In the genomic region with DNA sequence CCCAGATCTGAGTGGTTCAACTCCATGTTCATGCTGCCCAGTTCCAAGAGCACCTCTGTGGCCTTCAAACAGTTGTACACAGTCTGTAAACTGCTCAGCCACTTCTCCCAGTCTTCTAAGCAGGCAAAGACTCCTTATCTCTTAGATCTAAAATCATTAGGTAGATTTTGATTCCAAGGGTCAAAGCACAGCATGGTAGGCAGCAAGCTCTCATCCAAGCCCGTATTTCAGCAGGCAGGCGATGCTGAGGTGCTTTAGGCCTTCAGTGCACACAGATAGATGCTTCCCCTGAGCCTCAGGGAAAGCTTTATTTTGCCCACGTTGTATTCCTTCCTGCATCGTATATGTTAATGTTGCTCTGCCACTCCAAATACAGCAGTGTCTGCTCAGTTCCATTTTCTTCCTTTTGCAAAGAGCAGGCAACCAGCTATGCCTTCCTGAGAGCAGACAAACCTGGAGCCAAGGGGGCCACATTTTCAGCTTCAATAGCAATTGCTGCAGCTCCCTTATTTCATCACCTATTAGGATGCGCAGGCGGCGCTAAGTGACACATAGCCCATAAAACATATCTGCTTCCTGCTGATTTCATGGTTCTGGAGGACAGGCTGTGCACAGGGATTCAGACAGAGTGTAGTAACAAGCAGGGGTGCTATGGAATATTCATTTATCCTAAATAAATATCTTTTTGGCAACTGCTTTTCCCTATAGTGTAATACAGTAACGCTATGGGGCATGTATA, we compare ENCODE assay signal across 12 cellular contexts.
DNase-seq lines count a peak whose midpoint lies in the region; ATAC-seq and TF ChIP-seq lines count a peak whose summit lies in the region.
"Had no signal": no experiment of that assay in that cellular context is flagged by ENCODE, and none has a peak within 500 bp of the region (broad histone marks: within the 10 kb centered on the region; RNA-seq: fewer than 3 reads in every experiment).

No MANE protein-coding gene starts in this region.

- no peaks in the 10 kb centered on the region for H3K27me3 Mint-ChIP-seq in T-helper 17 cell

- peaks cover 44% of the 10 kb centered on the region for H3K4me1 ChIP-seq in smooth muscle cell (ENCODE audit: low read depth)
- H3K4me1 ChIP-seq: uterus had no signal

- no peak overlapping the region for H3K4me3 Mint-ChIP-seq in T-helper 17 cell

- peak overlapping the region; percentile 83 for H3K9ac ChIP-seq in smooth muscle cell (ENCODE audit: low read depth)

- H3K79me2 ChIP-seq in smooth muscle cell (ENCODE audit: low read depth), result peaks cover 56% of the 10 kb centered on the region

- H3K36me3 ChIP-seq in smooth muscle cell (ENCODE audit: low read depth), result no peaks in the 10 kb centered on the region
- H3K36me3 ChIP-seq: uterus had no signal

- 43% methylated on average over 8 of the region's 8 CpGs for WGBS in smooth muscle cell (ENCODE audit: low lambda C conversion rate)

- peak overlapping the region; percentile 72 for H3K27ac Mint-ChIP-seq in T-helper 17 cell

- H2AFZ ChIP-seq in smooth muscle cell (ENCODE audit: low read depth), result no peak overlapping the region

- no peak for TF ChIP-seq CTCF in smooth muscle cell (IDR thresholded peaks at IDR 0.05; ENCODE audit: borderline replicate concordance, insufficient read depth, poor library complexity, severe bottlenecking)

- H3K27ac ChIP-seq in smooth muscle cell (ENCODE audit: low read depth), result peak overlapping the region; percentile 99
- H3K27ac ChIP-seq: body of pancreas, uterus had no signal

- H3K4me2 ChIP-seq in smooth muscle cell, result peak overlapping the region; percentile 73

- DNase-seq in NCI-H748 (lab: John Stamatoyannopoulos, UW; ENCODE audit: unreplicated experiment) (peak; percentile 15), NCI-H748 treated with DMSO at 0.1 percent for 48 hours (lab: John Stamatoyannopoulos, UW) (no peak), T-helper 17 cell (no peak), kidney tubule cell (ENCODE audit: low spot score) (peak; percentile 61), smooth muscle cell (lab: John Stamatoyannopoulos, UW; ENCODE audit: unreplicated experiment) (no peak)
- DNase-seq: body of pancreas, NCI-H1092, uterus had no signal

- H3K27me3 ChIP-seq in smooth muscle cell (ENCODE audit: low read depth), result no peaks in the 10 kb centered on the region
- H3K27me3 ChIP-seq: body of pancreas, uterus had no signal

- peaks cover 43% of the 10 kb centered on the region for H3F3A ChIP-seq in smooth muscle cell (ENCODE audit: low read depth)

- H3K4me1 Mint-ChIP-seq in T-helper 17 cell, result peaks cover 47% of the 10 kb centered on the region

- H3K4me3 ChIP-seq in smooth muscle cell, result no peak overlapping the region
- H3K4me3 ChIP-seq: body of pancreas, uterus had no signal

- H3K9me3 ChIP-seq in T-helper 17 cell (ENCODE audit: control insufficient read depth, low read length, poor library complexity, severe bottlenecking) (no peaks in the 10 kb centered on the region), smooth muscle cell (replicated peaks; ENCODE audit: low read depth) (no peaks in the 10 kb centered on the region)
- H3K9me3 ChIP-seq: body of pancreas, uterus had no signal

- ATAC-seq in T-helper 17 cell (no peak), GM19023 (IDR thresholded peaks at IDR 0.05; ENCODE audit: unreplicated experiment) (no peak), HG03139 (IDR thresholded peaks at IDR 0.05; ENCODE audit: unreplicated experiment) (no peak), HG02798 (IDR thresholded peaks at IDR 0.05; ENCODE audit: poor library complexity, unreplicated experiment) (no peak)
- ATAC-seq: body of pancreas, HCT116 had no signal

- peaks cover 7% of the 10 kb centered on the region for H3K36me3 Mint-ChIP-seq in T-helper 17 cell (ENCODE audit: low read depth)

- H4K20me1 ChIP-seq in smooth muscle cell (ENCODE audit: low read depth), result no peaks in the 10 kb centered on the region

Comparison
In these comparisons a context has a peak if more than half of its experiments do, and no peak if none do; other contexts are left out.
1. DNase-seq: peak in NCI-H748 (single experiment) and kidney tubule cell (single experiment); none in NCI-H748 treated with DMSO at 0.1 percent for 48 hours (single experiment), T-helper 17 cell (0 of 3) and smooth muscle cell (single experiment).